ENCODE assay signal across 8 cellular contexts in genomic region chr15:31977812-31978662, GRCh38. TPM values are rescaled to one million over a fixed set of nuclear protein-coding genes. Genes with fewer than 3 reads are reported as not detected.
DNase-seq lines count a peak whose midpoint lies in the region; ATAC-seq and TF ChIP-seq lines count a peak whose summit lies in the region.

No MANE protein-coding gene starts in this region.

- ATAC-seq in heart left ventricle (peak; percentile 59 to 77 (median 70)), HG03439 (IDR thresholded peaks at IDR 0.05; ENCODE audit: unreplicated experiment) (no peak), HG03520 (IDR thresholded peaks at IDR 0.05; ENCODE audit: unreplicated experiment) (no peak)

- TF ChIP-seq CTCF in GM12864 (IDR thresholded peaks at IDR 0.05; ENCODE audit: low read depth, low read length, missing control alignments) (peak; percentile 86), RWPE1 (conservative IDR thresholded peaks at IDR 0.05; ENCODE audit: low read depth) (peak; percentile 83), heart left ventricle (IDR thresholded peaks at IDR 0.05) (peak; percentile 67 to 92 (median 77))

- H3K9me3 ChIP-seq in heart left ventricle = no peaks in the 10 kb centered on the region

- 20 to 30% (median 21%) methylated on average over 20 to 22 of the region's 22 CpGs for WGBS in heart left ventricle, 4 donors

- POLR2A ChIA-PET in RWPE1 (lab: Yijun Ruan, JAX; ENCODE audit: low non-redundant PET) = no interaction called here

- CTCF ChIA-PET in RWPE1 (lab: Yijun Ruan, JAX) = interaction anchor here (0.6 to 1.6 kb wide), 11 partner anchors 8 to 391 kb away, joined by 3 to 10 read pairs (median 5); no protein-coding TSS in a partner anchor

- no peak overlapping the region for H3K4me3 ChIP-seq in GM12864 (ENCODE audit: low read depth, low read length)
- no peak overlapping the region for H3K4me3 ChIP-seq in heart left ventricle

- H3K27me3 ChIP-seq in heart left ventricle = peaks cover 0 to 51% (median 10%) of the 10 kb centered on the region in 9 donors

- no peak overlapping the region for H3K27ac ChIP-seq in RWPE1
- H3K27ac ChIP-seq in heart left ventricle = no peak overlapping the region

- no peaks in the 10 kb centered on the region for H3K36me3 ChIP-seq in heart left ventricle

- H3K4me1 ChIP-seq in heart left ventricle = peaks cover 0 to 10% (median 7%) of the 10 kb centered on the region in 12 donors

- DNase-seq in GM12864 (ENCODE audit: low read depth) = no peak
- DNase-seq in HK-2 (ENCODE audit: unreplicated experiment) = peak; percentile 57
- peak; percentile 53 for DNase-seq in RWPE1 (ENCODE audit: low spot score)
- peak; percentile 16 for DNase-seq in activated effector memory CD4-positive, alpha-beta T cell treated with Interleukin-2 at 50 U/mL for 16 hours
- peak; percentile 30 to 79 (median 40) for DNase-seq in heart left ventricle
- peak; percentile 88 for DNase-seq in retina

- intact Hi-C loops in heart left ventricle (cut with DNase I) = loop anchor here in 5 of 10 donors (5.0 to 10.0 kb wide), 4 partner anchors 63 to 403 kb away; no protein-coding TSS in a partner anchor

- no peak for TF ChIP-seq POLR2A in heart left ventricle (IDR thresholded peaks at IDR 0.05)

RNA-seq across cellular contexts. Expression of gene CHRNA7, which starts 52.3 kb away (rescaled TPM):
- 1 to 10 TPM in 4 of 9 donors, under 1 TPM in 5; 0.25 to 2.1 (median 0.81) TPM for total RNA-seq in heart left ventricle
- polyA plus RNA-seq in heart left ventricle = 1 to 10 TPM in 1 of 2 donors, under 1 TPM in 1; 0.98 to 1.0 TPM

Comparison
In these comparisons a context has a peak if more than half of its experiments do, and no peak if none do; other contexts are left out.
1. ATAC-seq: peak in heart left ventricle (4 of 4); none in HG03439 (single experiment) and HG03520 (single experiment).
2. Peak in every context shown above with its lines, with median percentiles within 50 percentile points of each other: CTCF ChIP-seq.